ENCODE assay signal across 8 cellular contexts in genomic region chr16:67013823-67014640, GRCh38. TPM values are rescaled to one million over a fixed set of nuclear protein-coding genes. Genes with fewer than 3 reads are reported as not detected.
DNase-seq lines count a peak whose midpoint lies in the region; ATAC-seq and TF ChIP-seq lines count a peak whose summit lies in the region.

No MANE protein-coding gene starts in this region.

- POLR2A ChIA-PET in activated CD8-positive, alpha-beta T cell treated with anti-CD3 and anti-CD28 coated beads for 36 hours (lab: Charles Lee) = interaction anchor here (0.6 to 5.0 kb wide), 25 partner anchors 10 to 220 kb away, joined by 3 to 52 read pairs (median 4); partner anchors contain the start of genes B3GNT9, CBFB, CIAO2B and PHAF1

- peaks cover 6% of the 10 kb centered on the region for H3K36me3 Mint-ChIP-seq in activated CD8-positive, alpha-beta T cell treated with anti-CD3 and anti-CD28 coated beads for 36 hours (ENCODE audit: low read depth)
- H3K36me3 Mint-ChIP-seq in memory B cell = no peaks in the 10 kb centered on the region

- no peak for TF ChIP-seq CTCF in activated CD8-positive, alpha-beta T cell treated with anti-CD3 and anti-CD28 coated beads for 36 hours (IDR thresholded peaks at IDR 0.05)

- H3K27ac ChIP-seq in effector memory CD4-positive, alpha-beta T cell (ENCODE audit: insufficient read depth, low read length, poor library complexity, severe bottlenecking) = peak overlapping the region; percentile 28

- no peaks in the 10 kb centered on the region for H3K9me3 Mint-ChIP-seq in activated CD8-positive, alpha-beta T cell treated with anti-CD3 and anti-CD28 coated beads for 36 hours
- no peaks in the 10 kb centered on the region for H3K9me3 Mint-ChIP-seq in memory B cell

- peaks cover 20% of the 10 kb centered on the region for H3K4me1 Mint-ChIP-seq in activated CD8-positive, alpha-beta T cell treated with anti-CD3 and anti-CD28 coated beads for 36 hours (ENCODE audit: low read depth)
- peaks cover 4% of the 10 kb centered on the region for H3K4me1 Mint-ChIP-seq in memory B cell

- H3K27ac Mint-ChIP-seq in activated CD8-positive, alpha-beta T cell treated with anti-CD3 and anti-CD28 coated beads for 36 hours = peak overlapping the region; percentile 90
- H3K27ac Mint-ChIP-seq in memory B cell = no peak overlapping the region

- DNase-seq in 8988T (peak; percentile 77), NCI-H146 treated with DMSO at 0.1 percent for 48 hours (lab: John Stamatoyannopoulos, UW; ENCODE audit: unreplicated experiment) (peak; percentile 9), memory B cell (ENCODE audit: low spot score in 2 of 2) (peak; percentile 31 to 51), KG1 (lab: John Stamatoyannopoulos, UW) (no peak)
- peak; percentile 91 for DNase-seq in activated CD8-positive, alpha-beta T cell treated with anti-CD3 and anti-CD28 coated beads for 36 hours
- peak; percentile 60 to 72 (median 66) for DNase-seq in effector memory CD4-positive, alpha-beta T cell
- peak; percentile 36 for DNase-seq in stimulated activated CD8-positive, alpha-beta memory T cell treated with anti-CD3 and anti-CD28 coated beads, Interleukin-12 subunit alpha, Interleukin-12 subunit beta, amount 100 ng/mL, for 1 hour (ENCODE audit: low read depth)

- ATAC-seq in GM18511 (IDR thresholded peaks at IDR 0.05; ENCODE audit: unreplicated experiment) = peak; percentile 53
- ATAC-seq in activated CD8-positive, alpha-beta T cell treated with anti-CD3 and anti-CD28 coated beads for 36 hours = peak; percentile 64
- peak; percentile 62 for ATAC-seq in memory B cell (ENCODE audit: low read depth)

- CTCF ChIA-PET in activated CD8-positive, alpha-beta T cell treated with anti-CD3 and anti-CD28 coated beads for 36 hours (lab: Charles Lee) = interaction anchor here (0.7 to 8.7 kb wide), 24 partner anchors 13 to 170 kb away, joined by 3 to 127 read pairs (median 4); partner anchors contain the start of genes CBFB, FBXL8, MATCAP1 and NOL3

- H3K9me3 ChIP-seq in effector memory CD4-positive, alpha-beta T cell (ENCODE audit: control insufficient read depth, low read length) = no peaks in the 10 kb centered on the region

- intact Hi-C loops in activated CD8-positive, alpha-beta T cell treated with anti-CD3 and anti-CD28 coated beads for 36 hours (cut with micrococcal nuclease) = no loop called here

- H3K36me3 ChIP-seq in effector memory CD4-positive, alpha-beta T cell (ENCODE audit: control insufficient read depth, insufficient read depth, low read length) = no peaks in the 10 kb centered on the region

- H3K4me1 ChIP-seq in effector memory CD4-positive, alpha-beta T cell (ENCODE audit: control insufficient read depth, insufficient read depth, low read length, poor library complexity, severe bottlenecking) = peaks cover 14% of the 10 kb centered on the region

- no peaks in the 10 kb centered on the region for H3K27me3 Mint-ChIP-seq in activated CD8-positive, alpha-beta T cell treated with anti-CD3 and anti-CD28 coated beads for 36 hours
- H3K27me3 Mint-ChIP-seq in memory B cell = no peaks in the 10 kb centered on the region

- peak overlapping the region; percentile 83 for H3K4me3 Mint-ChIP-seq in activated CD8-positive, alpha-beta T cell treated with anti-CD3 and anti-CD28 coated beads for 36 hours
- peak overlapping the region; percentile 86 for H3K4me3 Mint-ChIP-seq in memory B cell

- peak overlapping the region; percentile 60 for H3K4me3 ChIP-seq in effector memory CD4-positive, alpha-beta T cell (ENCODE audit: insufficient read depth, low read depth, low read length, poor library complexity, severe bottlenecking)

- H3K27me3 ChIP-seq in effector memory CD4-positive, alpha-beta T cell (replicated peaks; ENCODE audit: control insufficient read depth, insufficient read depth, low read length, poor library complexity, severe bottlenecking) = no peaks in the 10 kb centered on the region

RNA-seq across cellular contexts. Expression of gene CBFB, which starts 14.9 kb away (rescaled TPM):
- total RNA-seq in activated CD8-positive, alpha-beta T cell treated with anti-CD3 and anti-CD28 coated beads for 36 hours = 100 to 1,000 TPM; 111 to 114 TPM

RNA-seq across cellular contexts. Expression of gene CES4A, which starts 25.6 kb away (rescaled TPM):
- total RNA-seq in activated CD8-positive, alpha-beta T cell treated with anti-CD3 and anti-CD28 coated beads for 36 hours = 1 to 10 TPM; 4.5 to 5.9 TPM

RNA-seq across cellular contexts. Expression of gene CES3, which starts 53.0 kb away (rescaled TPM):
- total RNA-seq in activated CD8-positive, alpha-beta T cell treated with anti-CD3 and anti-CD28 coated beads for 36 hours = 1 to 10 TPM; 2.1 to 2.9 TPM
